Comparison of ENCODE assay signal across 1 cellular context in genomic region chr17:21251611-21252010, GRCh38.
TF ChIP-seq lines count a peak whose summit lies in the region.

No MANE protein-coding gene starts in this region.

TF ChIP-seq in H1, 55 proteins besides CTCF, POLR2A, EP300 and RAD21:
- TF ChIP-seq TAF7 (optimal IDR thresholded peaks at IDR 0.05; ENCODE audit: borderline replicate concordance, low read depth, low read length) (no peak), CBX5 (IDR thresholded peaks at IDR 0.05; ENCODE audit: low read depth, low read length) (no peak), RBBP5 (IDR thresholded peaks at IDR 0.05; ENCODE audit: borderline replicate concordance, low read depth, low read length) (no peak), CEBPB (IDR thresholded peaks at IDR 0.05; ENCODE audit: low read depth, low read length) (no peak), BACH1 (IDR thresholded peaks at IDR 0.05; ENCODE audit: low read length) (no peak), GTF2F1 (IDR thresholded peaks at IDR 0.05; ENCODE audit: borderline replicate concordance, low read depth, low read length) (no peak), FOSL1 (IDR thresholded peaks at IDR 0.05; ENCODE audit: insufficient read depth, low read depth, low read length) (no peak), KDM4A (IDR thresholded peaks at IDR 0.05; ENCODE audit: low read depth, low read length, severe bottlenecking) (no peak), RXRA (IDR thresholded peaks at IDR 0.05; ENCODE audit: insufficient read depth, low read depth, low read length) (no peak), HDAC6 (IDR thresholded peaks at IDR 0.05; ENCODE audit: low read depth, low read length) (no peak), USF2 (IDR thresholded peaks at IDR 0.05; ENCODE audit: low read length) (no peak), HDAC2 (IDR thresholded peaks at IDR 0.05; ENCODE audit: borderline replicate concordance in 1 of 2, low read depth in 2 of 2, low read length in 2 of 2) (no peak), EGR1 (IDR thresholded peaks at IDR 0.05; ENCODE audit: borderline replicate concordance, low read depth, low read length) (no peak), SP2 (IDR thresholded peaks at IDR 0.05; ENCODE audit: low read length) (no peak)
